Comparison of ENCODE assay signal across 13 cellular contexts in the genomic region with DNA sequence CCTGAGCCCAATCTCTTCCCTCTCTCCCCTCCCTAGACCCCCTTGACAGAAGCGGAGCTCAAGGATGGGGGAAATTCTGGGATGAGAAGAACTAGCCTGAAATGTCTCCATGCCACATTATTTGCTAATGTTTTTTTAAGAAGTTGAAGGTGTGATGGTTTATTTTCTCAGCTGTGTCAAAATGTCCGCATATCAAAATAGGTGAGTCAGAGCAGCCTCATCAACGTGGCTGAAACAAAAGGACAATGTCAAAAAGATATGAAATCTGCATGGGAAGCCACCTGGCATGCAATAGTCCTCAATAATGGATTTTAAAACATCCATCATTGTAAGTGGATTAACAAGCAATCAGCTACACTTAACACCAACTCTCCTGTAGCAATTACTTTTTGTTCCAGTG.
DNase-seq lines count a peak whose midpoint lies in the region; FAIRE-seq and TF ChIP-seq lines count a peak whose summit lies in the region.
"Had no signal": no experiment of that assay in that cellular context is flagged by ENCODE, and none has a peak within 500 bp of the region (broad histone marks: within the 10 kb centered on the region; RNA-seq: fewer than 3 reads in every experiment).

No MANE protein-coding gene starts in this region.

- H3K56ac ChIP-seq in mesendoderm (ENCODE audit: low read length): no peak overlapping the region

- no peak overlapping the region for H2BK5ac ChIP-seq in mesendoderm (ENCODE audit: low read length)

- no CpG with 5 or more reads among the region's 3 CpGs for WGBS in mesendoderm (ENCODE audit: extremely low coverage, insufficient coverage, low lambda C conversion rate)
- WGBS in suprapubic skin: 65% methylated on average over 3 of the region's 3 CpGs

- H3K23ac ChIP-seq in mesendoderm (ENCODE audit: low read length): no peak overlapping the region

- no peak overlapping the region for H2AK5ac ChIP-seq in mesendoderm (ENCODE audit: low read length)

- H3K79me1 ChIP-seq in mesendoderm (ENCODE audit: low read length): no peaks in the 10 kb centered on the region

- DNase-seq in A172 (ENCODE audit: low spot score): peak; percentile 22
- DNase-seq in LHCN-M2 (ENCODE audit: low read depth): peak; percentile 66
- DNase-seq in keratinocyte (ENCODE audit: low read depth, low spot score): no peak
- DNase-seq in mesendoderm: no peak
- DNase-seq in cardiac septum (ENCODE audit: low spot score): no peak
- DNase-seq in suprapubic skin (ENCODE audit: low spot score in 2 of 2): no peak
- DNase-seq: AML-193; CD4-positive, CD25-positive, alpha-beta regulatory T cell; DND-41; GF-D8; NCI-H446 had no signal

- H3K79me2 ChIP-seq in OCI-LY3 (ENCODE audit: low read length) (no peaks in the 10 kb centered on the region), keratinocyte (ENCODE audit: control insufficient read depth, insufficient read depth, low read length) (no peaks in the 10 kb centered on the region), mesendoderm (ENCODE audit: control insufficient read depth, insufficient read depth, low read length) (no peaks in the 10 kb centered on the region)

- no peak overlapping the region for H4K5ac ChIP-seq in mesendoderm (ENCODE audit: low read length)

- no peak overlapping the region for H3K4ac ChIP-seq in mesendoderm (ENCODE audit: low read depth, low read length)

- TF ChIP-seq CTCF in OCI-LY3 (IDR thresholded peaks at IDR 0.05; ENCODE audit: low read depth, low read length) (no peak), keratinocyte (optimal IDR thresholded peaks at IDR 0.05 in 1 of 3, IDR thresholded peaks at IDR 0.05 in 1 of 3, conservative IDR thresholded peaks at IDR 0.05 in 1 of 3; ENCODE audit: extremely low read depth in 1 of 3, insufficient read depth in 2 of 3, low read length in 3 of 3) (no peak), suprapubic skin (IDR thresholded peaks at IDR 0.05) (no peak)

- no peaks in the 10 kb centered on the region for H4K20me1 ChIP-seq in OCI-LY3 (ENCODE audit: insufficient read depth, low read length)
- no peaks in the 10 kb centered on the region for H4K20me1 ChIP-seq in keratinocyte (ENCODE audit: control insufficient read depth, extremely low read depth, insufficient read depth, low read length)

- H3K18ac ChIP-seq in mesendoderm (ENCODE audit: low read length): no peak overlapping the region

- dilution Hi-C loops in keratinocyte (cut with MboI; ENCODE audit: extremely low pct_ligation_motif_present, low sequenced_read_pairs): no loop called here

- H3K9ac ChIP-seq in OCI-LY3 (ENCODE audit: low read length): peak overlapping the region; percentile 80; the same call in 1 of the 2 replicates
- no peak overlapping the region for H3K9ac ChIP-seq in keratinocyte (ENCODE audit: control insufficient read depth, extremely low read depth, insufficient read depth, low read length)
- H3K9ac ChIP-seq in mesendoderm (ENCODE audit: low read length): no peak overlapping the region
- H3K9ac ChIP-seq: GM23248 had no signal

- H2BK15ac ChIP-seq in mesendoderm (replicated peaks; ENCODE audit: low read depth): no peak overlapping the region

- no peak overlapping the region for H2AFZ ChIP-seq in OCI-LY3 (ENCODE audit: low read depth, low read length)
- H2AFZ ChIP-seq in keratinocyte (ENCODE audit: control insufficient read depth, low read length): no peak overlapping the region
- H2AFZ ChIP-seq: GM23248 had no signal

- H3K4me1 ChIP-seq in OCI-LY3 (ENCODE audit: low read length) (peaks cover 65% of the 10 kb centered on the region), keratinocyte (ENCODE audit: control insufficient read depth, extremely low read depth, insufficient read depth, low read length) (peaks cover 9% of the 10 kb centered on the region), mesendoderm (ENCODE audit: control insufficient read depth, low read depth, low read length) (no peaks in the 10 kb centered on the region), suprapubic skin (peaks cover 4% of the 10 kb centered on the region)

- H3K4me3 ChIP-seq in OCI-LY3 (ENCODE audit: low read length) (no peak overlapping the region; the same call in 1 of the 2 replicates), keratinocyte (ENCODE audit: control insufficient read depth in 2 of 3, extremely low read depth in 1 of 3, insufficient read depth in 2 of 3, low read depth in 1 of 3, low read length in 3 of 3) (no peak overlapping the region), mesendoderm (ENCODE audit: low read length) (no peak overlapping the region), suprapubic skin (no peak overlapping the region)
- H3K4me3 ChIP-seq: GM23248 had no signal

- H3K36me3 ChIP-seq in OCI-LY3 (replicated peaks; ENCODE audit: low read depth, low read length): no peaks in the 10 kb centered on the region
- no peaks in the 10 kb centered on the region for H3K36me3 ChIP-seq in keratinocyte (ENCODE audit: control insufficient read depth in 2 of 2, extremely low read depth in 1 of 2, insufficient read depth in 2 of 2, low read length in 2 of 2)
- H3K36me3 ChIP-seq in mesendoderm (ENCODE audit: control insufficient read depth, insufficient read depth, low read length): no peaks in the 10 kb centered on the region
- H3K36me3 ChIP-seq in suprapubic skin: no peaks in the 10 kb centered on the region

- H3K9me1 ChIP-seq in keratinocyte (ENCODE audit: control insufficient read depth, extremely low read depth, insufficient read depth, low read length): no peaks in the 10 kb centered on the region

- H2BK120ac ChIP-seq in mesendoderm (ENCODE audit: low read depth, low read length): no peak overlapping the region

- intact Hi-C loops in cardiac septum (cut with DNase I): loop anchor here (5.0 to 10.0 kb wide), 2 partner anchors 142 to 1670 kb away; no protein-coding TSS in a partner anchor

- peak; percentile 66 for FAIRE-seq in keratinocyte (lab: Jason Lieb, UNC)

- no peak for TF ChIP-seq POLR2A in suprapubic skin (IDR thresholded peaks at IDR 0.05)

- H3K27ac ChIP-seq in OCI-LY3 (ENCODE audit: low read length) (peak overlapping the region; percentile 96), keratinocyte (ENCODE audit: control insufficient read depth, insufficient read depth, low read length) (no peak overlapping the region), mesendoderm (ENCODE audit: low read depth, low read length) (no peak overlapping the region), suprapubic skin (no peak overlapping the region)
- H3K27ac ChIP-seq: GM23248 had no signal

- no peaks in the 10 kb centered on the region for H3K9me3 ChIP-seq in OCI-LY3 (ENCODE audit: insufficient read depth, low read length)
- no peaks in the 10 kb centered on the region for H3K9me3 ChIP-seq in keratinocyte (ENCODE audit: control insufficient read depth, low read depth, low read length)
- H3K9me3 ChIP-seq in suprapubic skin: no peaks in the 10 kb centered on the region

- TF ChIP-seq EP300 in suprapubic skin (IDR thresholded peaks at IDR 0.05): no peak

- no peaks in the 10 kb centered on the region for H3K27me3 ChIP-seq in OCI-LY3 (ENCODE audit: low read depth, low read length)
- peaks cover 2% of the 10 kb centered on the region for H3K27me3 ChIP-seq in keratinocyte (ENCODE audit: control insufficient read depth, extremely low read depth, insufficient read depth, low read length)
- H3K27me3 ChIP-seq in mesendoderm (ENCODE audit: insufficient read depth, low read length, poor library complexity): no peaks in the 10 kb centered on the region
- peaks cover 13% of the 10 kb centered on the region for H3K27me3 ChIP-seq in suprapubic skin

- no peak overlapping the region for H4K8ac ChIP-seq in mesendoderm (ENCODE audit: low read depth, low read length)

- peak overlapping the region; percentile 91 for H3K4me2 ChIP-seq in OCI-LY3 (ENCODE audit: low read length)
- peak overlapping the region; percentile 51 for H3K4me2 ChIP-seq in keratinocyte (ENCODE audit: control insufficient read depth, extremely low read depth, insufficient read depth, low read depth, low read length)
- H3K4me2 ChIP-seq in mesendoderm (ENCODE audit: low read length): no peak overlapping the region

Comparison
In these comparisons a context has a peak if more than half of its experiments do, and no peak if none do; other contexts are left out.
1. DNase-seq: peak in A172 (single experiment) and LHCN-M2 (single experiment); none in keratinocyte (single experiment), mesendoderm (single experiment), cardiac septum (single experiment) and suprapubic skin (0 of 2).